In genomic region chr4:126192506-126192905, GRCh38 we compare ENCODE assay signal across 12 cellular contexts.
DNase-seq lines count a peak whose midpoint lies in the region; TF ChIP-seq lines count a peak whose summit lies in the region.
"Had no signal": no experiment of that assay in that cellular context is flagged by ENCODE, and none has a peak within 500 bp of the region (broad histone marks: within the 10 kb centered on the region; RNA-seq: fewer than 3 reads in every experiment).

No MANE protein-coding gene starts in this region.

- DNase-seq in ELF-1 (ENCODE audit: low read depth, low spot score) (peak; percentile 78), islet precursor cell (peak; percentile 83), neural crest cell (ENCODE audit: low read depth, low spot score) (no peak), NCI-H2196 (lab: John Stamatoyannopoulos, UW; ENCODE audit: unreplicated experiment) (no peak), NCI-H146 (lab: John Stamatoyannopoulos, UW) (no peak), DMS 273 (lab: John Stamatoyannopoulos, UW; ENCODE audit: unreplicated experiment) (no peak)
- DNase-seq: CD8-positive, alpha-beta T cell; DMS153; DMS79; GF-D8; HCEC 1CT had no signal

- H3K27ac Mint-ChIP-seq in neural crest cell (ENCODE audit: unreplicated experiment): peak overlapping the region; percentile 47
- H3K27ac Mint-ChIP-seq: B cell; CD8-positive, alpha-beta T cell had no signal

- no peaks in the 10 kb centered on the region for H3K4me1 Mint-ChIP-seq in neural crest cell
- H3K4me1 Mint-ChIP-seq: B cell had no signal

- no peaks in the 10 kb centered on the region for H3K27me3 Mint-ChIP-seq in neural crest cell (ENCODE audit: low read depth)
- H3K27me3 Mint-ChIP-seq: B cell had no signal

- TF ChIP-seq CTCF in neural crest cell (conservative IDR thresholded peaks at IDR 0.05): no peak

- H3K4me3 Mint-ChIP-seq in neural crest cell: no peak overlapping the region
- H3K4me3 Mint-ChIP-seq: B cell; CD8-positive, alpha-beta T cell had no signal

- no peaks in the 10 kb centered on the region for H3K36me3 Mint-ChIP-seq in neural crest cell (ENCODE audit: low read depth)
- H3K36me3 Mint-ChIP-seq: CD8-positive, alpha-beta T cell had no signal

- H3K9me3 Mint-ChIP-seq in neural crest cell: peaks cover 8% of the 10 kb centered on the region

Comparison
In these comparisons a context has a peak if more than half of its experiments do, and no peak if none do; other contexts are left out.
1. DNase-seq: peak in ELF-1 (single experiment) and islet precursor cell (single experiment); none in neural crest cell (single experiment), NCI-H2196 (single experiment), NCI-H146 (single experiment) and DMS 273 (single experiment).